ENCODE assay signal across 16 cellular contexts in the genomic region with DNA sequence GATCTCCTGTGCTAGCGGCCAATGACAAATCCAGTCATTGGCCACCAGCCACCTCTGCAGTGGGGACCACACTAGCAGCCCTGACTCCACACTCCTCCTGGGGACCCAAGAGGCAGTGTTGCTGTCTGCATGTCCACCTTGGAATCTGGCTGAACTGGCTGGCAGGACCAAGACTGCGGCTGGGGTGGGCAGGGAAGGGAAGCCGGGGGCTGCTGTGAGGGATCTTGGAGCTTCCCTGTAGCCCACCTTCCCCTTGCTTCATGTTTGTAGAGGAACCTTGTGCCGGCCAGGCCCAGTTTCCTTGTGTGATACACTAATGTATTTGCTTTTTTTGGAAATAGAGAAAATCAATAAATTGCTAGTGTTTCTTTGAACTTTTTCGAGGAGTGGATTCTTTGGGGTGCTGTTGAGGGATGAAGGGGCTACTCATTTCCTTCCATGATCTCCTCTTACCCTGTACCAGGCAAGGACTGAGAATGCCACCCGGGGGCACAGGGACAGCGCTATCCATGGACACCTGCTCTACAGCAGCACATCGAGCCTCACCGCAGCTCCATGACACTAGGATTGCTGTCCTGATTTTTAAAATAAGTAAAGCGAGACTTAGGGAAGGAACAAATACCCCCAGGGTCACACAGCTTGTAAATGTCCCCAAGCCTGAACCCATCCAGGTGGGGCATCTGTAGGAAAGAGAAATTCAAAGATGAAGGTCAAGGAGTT. TPM values are rescaled to one million over a fixed set of nuclear protein-coding genes. Genes with fewer than 3 reads are reported as not detected.
DNase-seq lines count a peak whose midpoint lies in the region; ATAC-seq and TF ChIP-seq lines count a peak whose summit lies in the region.
"Had no signal": no experiment of that assay in that cellular context is flagged by ENCODE, and none has a peak within 500 bp of the region (broad histone marks: within the 10 kb centered on the region; RNA-seq: fewer than 3 reads in every experiment).

No MANE protein-coding gene starts in this region.

- no peak overlapping the region for H2AK5ac ChIP-seq in mesenchymal stem cell (ENCODE audit: low read length, severe bottlenecking)

- H3K23ac ChIP-seq in mesenchymal stem cell (ENCODE audit: low read length in 2 of 2), result no peak overlapping the region

- TF ChIP-seq EP300 in stomach (IDR thresholded peaks at IDR 0.05), result no peak

- H2BK120ac ChIP-seq in mesenchymal stem cell (ENCODE audit: low read depth, low read length), result no peak overlapping the region

- H3K27me3 Mint-ChIP-seq in CD14-positive monocyte (ENCODE audit: low read depth in 3 of 3) (peaks cover 4 to 6% (median 5%) of the 10 kb centered on the region in 3 donors), chondrocyte (ENCODE audit: low read depth) (no peaks in the 10 kb centered on the region)
- peaks cover 0 to 5% (median 0%) of the 10 kb centered on the region in 5 donors for H3K27me3 Mint-ChIP-seq in naive thymus-derived CD8-positive, alpha-beta T cell

- H3K4me3 Mint-ChIP-seq in CD14-positive monocyte (no peak overlapping the region), chondrocyte (ENCODE audit: unreplicated experiment) (no peak overlapping the region)
- H3K4me3 Mint-ChIP-seq in naive thymus-derived CD8-positive, alpha-beta T cell, result no peak overlapping the region
- H3K4me3 Mint-ChIP-seq: CD8-positive, alpha-beta T cell had no signal

- H2AFZ ChIP-seq in mesenchymal stem cell (ENCODE audit: low read depth, low read length), result no peak overlapping the region

- H3K4me1 Mint-ChIP-seq in CD14-positive monocyte, result no peaks in the 10 kb centered on the region
- peaks cover 15% of the 10 kb centered on the region for H3K4me1 Mint-ChIP-seq in chondrocyte (ENCODE audit: low read depth)
- H3K4me1 Mint-ChIP-seq in naive thymus-derived CD8-positive, alpha-beta T cell, result no peaks in the 10 kb centered on the region

- H3K27ac Mint-ChIP-seq in CD14-positive monocyte (peak overlapping the region in 1 of 7 donors; percentile 22), chondrocyte (ENCODE audit: unreplicated experiment) (no peak overlapping the region)
- H3K27ac Mint-ChIP-seq in naive thymus-derived CD8-positive, alpha-beta T cell, result no peak overlapping the region
- H3K27ac Mint-ChIP-seq: CD8-positive, alpha-beta T cell had no signal

- H3K4me1 ChIP-seq in mesenchymal stem cell (ENCODE audit: control insufficient read depth, insufficient read depth, low read depth, low read length), result peaks cover 2% of the 10 kb centered on the region
- no peaks in the 10 kb centered on the region for H3K4me1 ChIP-seq in aorta (ENCODE audit: control insufficient read depth in 1 of 2, insufficient read depth in 2 of 2, low read length in 2 of 2)
- H3K4me1 ChIP-seq in uterus, result no peaks in the 10 kb centered on the region
- peaks cover 0 to 8% (median 0%) of the 10 kb centered on the region in 4 donors for H3K4me1 ChIP-seq in stomach
- H3K4me1 ChIP-seq: BE2C had no signal

- no peak overlapping the region for H2BK12ac ChIP-seq in mesenchymal stem cell (ENCODE audit: low read length in 2 of 2)

- H3K27ac ChIP-seq in mesenchymal stem cell (ENCODE audit: low read length, poor library complexity, severe bottlenecking) (no peak overlapping the region), aorta (ENCODE audit: low read depth in 1 of 2, low read length in 2 of 2) (no peak overlapping the region), uterus (no peak overlapping the region), stomach (no peak overlapping the region)
- H3K27ac ChIP-seq: C4-2B had no signal

- H3K36me3 Mint-ChIP-seq in CD14-positive monocyte, result no peaks in the 10 kb centered on the region
- H3K36me3 Mint-ChIP-seq in chondrocyte (ENCODE audit: low read depth), result no peaks in the 10 kb centered on the region
- H3K36me3 Mint-ChIP-seq in naive thymus-derived CD8-positive, alpha-beta T cell, result no peaks in the 10 kb centered on the region
- H3K36me3 Mint-ChIP-seq: CD8-positive, alpha-beta T cell had no signal

- H3K4me3 ChIP-seq in mesenchymal stem cell (ENCODE audit: insufficient read depth in 1 of 2, low read depth in 1 of 2, low read length in 2 of 2), result no peak overlapping the region
- no peak overlapping the region for H3K4me3 ChIP-seq in aorta (ENCODE audit: low read length in 2 of 2)
- H3K4me3 ChIP-seq in uterus, result no peak overlapping the region
- H3K4me3 ChIP-seq in stomach, result no peak overlapping the region
- H3K4me3 ChIP-seq: HAP-1 had no signal

- H3K79me1 ChIP-seq in mesenchymal stem cell (replicated peaks; ENCODE audit: low read length, poor library complexity, severe bottlenecking), result no peaks in the 10 kb centered on the region

- TF ChIP-seq POLR2A in uterus (IDR thresholded peaks at IDR 0.05) (no peak), stomach (IDR thresholded peaks at IDR 0.05) (no peak)

- TF ChIP-seq CTCF in CD14-positive monocyte (IDR thresholded peaks at IDR 0.05), result no peak
- no peak for TF ChIP-seq CTCF in chondrocyte (IDR thresholded peaks at IDR 0.05)
- no peak for TF ChIP-seq CTCF in uterus (IDR thresholded peaks at IDR 0.05)
- TF ChIP-seq CTCF in stomach (IDR thresholded peaks at IDR 0.05), result no peak

- H3K9me3 ChIP-seq in mesenchymal stem cell (ENCODE audit: control insufficient read depth, low read length) (no peaks in the 10 kb centered on the region), aorta (ENCODE audit: control insufficient read depth, low read length) (no peaks in the 10 kb centered on the region), uterus (no peaks in the 10 kb centered on the region), stomach (no peaks in the 10 kb centered on the region)
- H3K9me3 ChIP-seq: BE2C, HAP-1 had no signal

- H2BK5ac ChIP-seq in mesenchymal stem cell (ENCODE audit: low read depth, low read length, poor library complexity, severe bottlenecking), result no peak overlapping the region

- intact Hi-C loops in CD14-positive monocyte (cut with micrococcal nuclease) (no loop called here), aorta (cut with DNase I) (no loop called here), uterus (cut with DNase I; ENCODE audit: low total_unique reads) (no loop called here), stomach (cut with DNase I; ENCODE audit: low total_unique reads) (no loop called here)

- 88% methylated on average over 10 of the region's 10 CpGs for WGBS in mesenchymal stem cell
- WGBS in aorta, 2 donors, result 94 to 96% methylated on average over 10 of the region's 10 CpGs
- WGBS in stomach, 5 donors, result 86 to 92% (median 89%) methylated on average over 9 to 10 of the region's 10 CpGs

- H4K8ac ChIP-seq in mesenchymal stem cell (ENCODE audit: low read length), result peak overlapping the region; percentile 31

- ATAC-seq in aorta (ENCODE audit: low FRiP score), result no peak
- ATAC-seq in naive thymus-derived CD8-positive, alpha-beta T cell, result no peak
- ATAC-seq: CD8-positive, alpha-beta T cell had no signal

- H3K14ac ChIP-seq in mesenchymal stem cell (ENCODE audit: low read length in 2 of 2), result no peak overlapping the region

- H3K9ac ChIP-seq in mesenchymal stem cell (ENCODE audit: low read length), result no peak overlapping the region

- H3K9me3 Mint-ChIP-seq in CD14-positive monocyte (no peaks in the 10 kb centered on the region), chondrocyte (ENCODE audit: low read depth) (no peaks in the 10 kb centered on the region)
- H3K9me3 Mint-ChIP-seq in naive thymus-derived CD8-positive, alpha-beta T cell, result no peaks in the 10 kb centered on the region
- H3K9me3 Mint-ChIP-seq: CD8-positive, alpha-beta T cell had no signal

- H3K36me3 ChIP-seq in mesenchymal stem cell (ENCODE audit: control insufficient read depth in 1 of 2, insufficient read depth in 2 of 2, low read depth in 1 of 2, low read length in 2 of 2) (no peaks in the 10 kb centered on the region), aorta (ENCODE audit: control insufficient read depth in 1 of 2, insufficient read depth in 2 of 2, low read length in 1 of 2) (no peaks in the 10 kb centered on the region), uterus (no peaks in the 10 kb centered on the region), stomach (no peaks in the 10 kb centered on the region)
- H3K36me3 ChIP-seq: BE2C, HAP-1 had no signal

- no peak overlapping the region for H3K18ac ChIP-seq in mesenchymal stem cell (ENCODE audit: low read depth in 1 of 2, low read length in 2 of 2)

- H2BK15ac ChIP-seq in mesenchymal stem cell (ENCODE audit: low read depth, poor library complexity, severe bottlenecking), result no peak overlapping the region

- H3K4me2 ChIP-seq in mesenchymal stem cell (ENCODE audit: low read length, poor library complexity, severe bottlenecking), result no peak overlapping the region

- POLR2A ChIA-PET in naive thymus-derived CD8-positive, alpha-beta T cell (lab: Charles Lee), result no interaction called here

- no peak overlapping the region for H3K4ac ChIP-seq in mesenchymal stem cell (ENCODE audit: low read depth in 1 of 2, low read length in 2 of 2)

- H3K27me3 ChIP-seq in mesenchymal stem cell (ENCODE audit: control insufficient read depth in 1 of 2, insufficient read depth in 1 of 2, low read length in 2 of 2), result peaks cover 46 to 63% of the 10 kb centered on the region in 2 experiments
- H3K27me3 ChIP-seq in aorta (ENCODE audit: control insufficient read depth in 1 of 2, insufficient read depth in 2 of 2, low read length in 1 of 2), result no peaks in the 10 kb centered on the region
- H3K27me3 ChIP-seq in uterus, result no peaks in the 10 kb centered on the region
- peaks cover 0 to 7% (median 0%) of the 10 kb centered on the region in 3 donors for H3K27me3 ChIP-seq in stomach
- H3K27me3 ChIP-seq: BE2C had no signal

- H4K91ac ChIP-seq in mesenchymal stem cell (ENCODE audit: low read length), result no peak overlapping the region

- DNase-seq in CD14-positive monocyte (ENCODE audit: low spot score) (peak; percentile 12), chondrocyte (ENCODE audit: low spot score) (peak; percentile 50), mesenchymal stem cell (no peak), aorta (peak; percentile 29 to 62), uterus (no peak), stomach (no peak)
- DNase-seq in naive thymus-derived CD8-positive, alpha-beta T cell, result no peak
- DNase-seq: BE2C; CD8-positive, alpha-beta T cell; COR-L47; DMS153; DMS79 treated with DMSO at 0.1 percent for 48 hours; EL had no signal

RNA-seq across cellular contexts. Expression of a gene that starts 44.7 kb away (rescaled TPM):
- polyA plus RNA-seq in CD14-positive monocyte (not detected), aorta (10 to 100 TPM in 1 of 2 donors, 1 to 10 TPM in 1; 1.0 to 24.0 TPM), stomach (10 to 100 TPM in 1 of 3 donors, 1 to 10 TPM in 2; 6.4 to 12.0 (median 7.0) TPM)
- total RNA-seq in chondrocyte (20.3 to 21.6 TPM (median 21.2 TPM) in 3 replicates), aorta (under 1 TPM; 0.21 to 0.36 TPM), uterus (under 1 TPM in 1 of 4 donors, not detected in 3; 0.21 TPM), stomach (1 to 10 TPM in 1 of 5 donors, not detected in 4; 1.5 TPM)
- 0.07 TPM for polyA plus RNA-seq in mesenchymal stem cell (2013, experiment 1 of 2)
- not detected for polyA plus RNA-seq in mesenchymal stem cell (2013, experiment 2 of 2)
- total RNA-seq in naive thymus-derived CD8-positive, alpha-beta T cell, result not detected
- polyA plus RNA-seq in naive thymus-derived CD8-positive, alpha-beta T cell, result not detected
- total RNA-seq: CD8-positive, alpha-beta T cell; HT1080 had no signal

RNA-seq across cellular contexts. Expression of a gene that starts 49.5 kb away (rescaled TPM):
- polyA plus RNA-seq in CD14-positive monocyte (not detected), aorta (under 1 TPM; 0.08 to 0.25 TPM), stomach (10 to 100 TPM in 1 of 3 donors, under 1 TPM in 1, not detected in 1; 0.12 to 42.2 TPM)
- total RNA-seq in chondrocyte (0.07 to 4.1 TPM (median 4.0 TPM) in 3 replicates), aorta (under 1 TPM; 0.16 to 0.39 TPM), uterus (under 1 TPM in 2 of 4 donors, not detected in 2; 0.18 to 0.62 TPM), stomach (1 to 10 TPM in 1 of 5 donors, under 1 TPM in 3, not detected in 1; under 0.01 to 3.5 (median 0.40) TPM)
- not detected for polyA plus RNA-seq in mesenchymal stem cell (2013, experiment 1 of 2)
- polyA plus RNA-seq in mesenchymal stem cell (2013, experiment 2 of 2), result not detected
- total RNA-seq in naive thymus-derived CD8-positive, alpha-beta T cell, result not detected
- not detected for polyA plus RNA-seq in naive thymus-derived CD8-positive, alpha-beta T cell
- total RNA-seq: CD8-positive, alpha-beta T cell; HT1080 had no signal

Comparison
In these comparisons a context has a peak if more than half of its experiments do, and no peak if none do; other contexts are left out.
1. DNase-seq: peak in CD14-positive monocyte (single experiment), chondrocyte (single experiment) and aorta (2 of 2); none in mesenchymal stem cell (single experiment), uterus (0 of 2), naive thymus-derived CD8-positive, alpha-beta T cell (0 of 10) and stomach (single experiment).